ENCODE assay signal across 27 cellular contexts in the genomic region with DNA sequence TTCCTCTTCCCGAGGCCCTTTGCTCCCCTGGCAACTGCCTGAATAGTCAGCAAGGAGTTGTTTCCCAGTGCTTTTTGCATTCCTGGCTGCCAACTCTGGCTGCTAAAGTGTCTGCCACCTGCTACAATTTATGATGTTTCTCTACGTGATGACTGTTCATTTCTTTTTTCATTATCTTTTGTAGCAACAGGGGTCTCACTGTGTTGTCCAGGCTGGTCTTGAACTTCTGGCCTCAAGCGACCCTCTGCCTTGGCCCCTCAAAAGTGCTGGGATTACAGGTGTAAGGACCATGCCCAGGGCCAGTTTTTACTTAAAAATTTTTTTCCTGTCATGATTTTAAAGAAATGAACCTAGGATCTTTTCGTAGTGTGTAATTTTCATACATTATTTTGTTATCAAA.
"Had no signal": no experiment of that assay in that cellular context is flagged by ENCODE, and none has a peak within 500 bp of the region (broad histone marks: within the 10 kb centered on the region; RNA-seq: fewer than 3 reads in every experiment).

No MANE protein-coding gene starts in this region.

- H3K9me3 Mint-ChIP-seq: dendritic cell treated with granulocyte-macrophage colony-stimulating factor and Interleukin-4, amounts not matched to agents 40 ng/mL and 50 ng/mL, for 4 days; effector memory CD8-positive, alpha-beta T cell; endodermal cell; memory B cell had no signal

- H3K27ac Mint-ChIP-seq: dendritic cell treated with granulocyte-macrophage colony-stimulating factor and Interleukin-4, amounts not matched to agents 40 ng/mL and 50 ng/mL, for 4 days; effector memory CD8-positive, alpha-beta T cell; endodermal cell; memory B cell had no signal

- H3K4me1 Mint-ChIP-seq: endodermal cell had no signal

- ATAC-seq: effector memory CD8-positive, alpha-beta T cell; esophagus mucosa; gastrocnemius medialis; heart right ventricle; left cardiac atrium; left lung; left ventricle myocardium superior; lower lobe of right lung had no signal

- H3K27ac ChIP-seq: colonic mucosa, epithelial cell of prostate, esophagus squamous epithelium, gastrocnemius medialis, heart right ventricle, left lung, lower lobe of right lung had no signal

- H3K9me3 ChIP-seq: colonic mucosa, esophagus squamous epithelium, gastrocnemius medialis, heart right ventricle, left lung, lower lobe of right lung had no signal

- H3K27me3 Mint-ChIP-seq: dendritic cell treated with granulocyte-macrophage colony-stimulating factor and Interleukin-4, amounts not matched to agents 40 ng/mL and 50 ng/mL, for 4 days; effector memory CD8-positive, alpha-beta T cell; memory B cell had no signal

- H3K4me3 ChIP-seq: colonic mucosa, esophagus squamous epithelium, gastrocnemius medialis, heart right ventricle, left lung, lower lobe of right lung had no signal

- DNase-seq: colonic mucosa; cortex of kidney; effector CD8-positive, alpha-beta T cell; effector memory CD8-positive, alpha-beta T cell; endodermal cell; erythroblast; esophagus squamous epithelium; foreskin fibroblast; foreskin melanocyte; gastrocnemius medialis; glutamatergic neuron; head of caudate nucleus; heart right ventricle; hippocampal formation; left cardiac atrium; left lung; left ventricle myocardium superior; lower lobe of right lung; mesendoderm; midbrain had no signal

- H3K27me3 ChIP-seq: colonic mucosa, esophagus squamous epithelium, gastrocnemius medialis, heart right ventricle, left lung had no signal

- H3K4me3 Mint-ChIP-seq: dendritic cell treated with granulocyte-macrophage colony-stimulating factor and Interleukin-4, amounts not matched to agents 40 ng/mL and 50 ng/mL, for 4 days; effector memory CD8-positive, alpha-beta T cell; endodermal cell; memory B cell had no signal

- H3K4me1 ChIP-seq: colonic mucosa, left lung, lower lobe of right lung had no signal

- H3K36me3 ChIP-seq: colonic mucosa, gastrocnemius medialis, heart right ventricle, lower lobe of right lung had no signal

- FAIRE-seq: endometrium, islet of Langerhans, keratinocyte had no signal
